12 cellular contexts compared by ENCODE assay signal in genomic region chr3:12192655-12193484, GRCh38. TPM values are rescaled to one million over a fixed set of nuclear protein-coding genes. Genes with fewer than 3 reads are reported as not detected.
DNase-seq lines count a peak whose midpoint lies in the region; ATAC-seq and TF ChIP-seq lines count a peak whose summit lies in the region.
"Had no signal": no experiment of that assay in that cellular context is flagged by ENCODE, and none has a peak within 500 bp of the region (broad histone marks: within the 10 kb centered on the region; RNA-seq: fewer than 3 reads in every experiment).

No MANE protein-coding gene starts in this region.

- H3K4me1 ChIP-seq in thoracic aorta (ENCODE audit: control insufficient read depth in 1 of 2, low read depth in 2 of 2) (peaks cover 38 to 57% of the 10 kb centered on the region in 2 donors), ovary (ENCODE audit: insufficient read depth) (peaks cover 10% of the 10 kb centered on the region)

- H3K36me3 Mint-ChIP-seq in activated CD4-positive, alpha-beta memory T cell treated with anti-CD3 and anti-CD28 coated beads for 36 hours, result no peaks in the 10 kb centered on the region
- no peaks in the 10 kb centered on the region for H3K36me3 Mint-ChIP-seq in activated CD4-positive, alpha-beta memory T cell treated with anti-CD3 and anti-CD28 coated beads, Interleukin-2, amount 10 ng/mL, durations not matched to agents 7 days and 5 days (ENCODE audit: low read depth)
- H3K36me3 Mint-ChIP-seq in activated naive CD8-positive, alpha-beta T cell, result no peaks in the 10 kb centered on the region
- H3K36me3 Mint-ChIP-seq: naive thymus-derived CD4-positive, alpha-beta T cell had no signal

- H3K4me3 ChIP-seq in thoracic aorta (no peak overlapping the region), ovary (no peak overlapping the region)

- H3K27ac ChIP-seq in thoracic aorta (peak overlapping the region; percentile 85 to 93), ovary (no peak overlapping the region)

- no peak overlapping the region for H3K4me3 Mint-ChIP-seq in activated CD4-positive, alpha-beta memory T cell treated with anti-CD3 and anti-CD28 coated beads for 36 hours
- no peak overlapping the region for H3K4me3 Mint-ChIP-seq in activated CD4-positive, alpha-beta memory T cell treated with anti-CD3 and anti-CD28 coated beads, Interleukin-2, amount 10 ng/mL, durations not matched to agents 7 days and 5 days
- no peak overlapping the region for H3K4me3 Mint-ChIP-seq in activated naive CD8-positive, alpha-beta T cell
- H3K4me3 Mint-ChIP-seq: naive thymus-derived CD4-positive, alpha-beta T cell had no signal

- no peaks in the 10 kb centered on the region for H3K9me3 Mint-ChIP-seq in activated CD4-positive, alpha-beta memory T cell treated with anti-CD3 and anti-CD28 coated beads for 36 hours
- H3K9me3 Mint-ChIP-seq in activated CD4-positive, alpha-beta memory T cell treated with anti-CD3 and anti-CD28 coated beads, Interleukin-2, amount 10 ng/mL, durations not matched to agents 7 days and 5 days, result no peaks in the 10 kb centered on the region
- H3K9me3 Mint-ChIP-seq in activated naive CD8-positive, alpha-beta T cell (ENCODE audit: low read depth), result no peaks in the 10 kb centered on the region
- H3K9me3 Mint-ChIP-seq: naive thymus-derived CD4-positive, alpha-beta T cell; T-helper 1 cell treated with Interleukin-12 subunit alpha and Interleukin-12 subunit beta and Interleukin-4 antibody, amounts not matched to agents 30 μg/mL and 1 μg/mL, for 36 hours had no signal

- intact Hi-C loops in activated CD4-positive, alpha-beta memory T cell treated with anti-CD3 and anti-CD28 coated beads for 36 hours (cut with micrococcal nuclease), result loop anchor here (1.0 to 5.0 kb wide), 3 partner anchors 202 to 369 kb away; no protein-coding TSS in a partner anchor
- intact Hi-C loops in left colon (cut with DNase I, micrococcal nuclease), result no loop called here
- intact Hi-C loops in ovary (cut with DNase I), result no loop called here

- no peak for TF ChIP-seq POLR2A in ovary (IDR thresholded peaks at IDR 0.05)

- peaks cover 7% of the 10 kb centered on the region for H3K27me3 Mint-ChIP-seq in activated CD4-positive, alpha-beta memory T cell treated with anti-CD3 and anti-CD28 coated beads for 36 hours
- H3K27me3 Mint-ChIP-seq in activated CD4-positive, alpha-beta memory T cell treated with anti-CD3 and anti-CD28 coated beads, Interleukin-2, amount 10 ng/mL, durations not matched to agents 7 days and 5 days, result no peaks in the 10 kb centered on the region
- H3K27me3 Mint-ChIP-seq in activated naive CD8-positive, alpha-beta T cell, result no peaks in the 10 kb centered on the region

- POLR2A ChIA-PET in activated CD4-positive, alpha-beta memory T cell treated with anti-CD3 and anti-CD28 coated beads for 36 hours (lab: Charles Lee), result interaction anchor here (2.7 kb wide), 1 partner anchor 14 kb away, joined by 17 read pairs; no protein-coding TSS in a partner anchor
- POLR2A ChIA-PET in activated CD4-positive, alpha-beta memory T cell treated with anti-CD3 and anti-CD28 coated beads, Interleukin-2, amount 10 ng/mL, durations not matched to agents 7 days and 5 days (lab: Charles Lee), result interaction anchor here (1.9 kb wide), 1 partner anchor 58 kb away, joined by 7 read pairs; no protein-coding TSS in a partner anchor

- ATAC-seq in left colon (peak; percentile 13), thoracic aorta (ENCODE audit: insufficient number of reproducible peaks, low FRiP score, low read depth) (no peak), GM18861 (IDR thresholded peaks at IDR 0.05; ENCODE audit: unreplicated experiment) (no peak), esophagus mucosa (no peak)

- H3K4me1 Mint-ChIP-seq in activated CD4-positive, alpha-beta memory T cell treated with anti-CD3 and anti-CD28 coated beads for 36 hours (ENCODE audit: low read depth), result peaks cover 61% of the 10 kb centered on the region
- peaks cover 58% of the 10 kb centered on the region for H3K4me1 Mint-ChIP-seq in activated CD4-positive, alpha-beta memory T cell treated with anti-CD3 and anti-CD28 coated beads, Interleukin-2, amount 10 ng/mL, durations not matched to agents 7 days and 5 days
- peaks cover 47% of the 10 kb centered on the region for H3K4me1 Mint-ChIP-seq in activated naive CD8-positive, alpha-beta T cell (ENCODE audit: low read depth)

- no peak for DNase-seq in activated CD4-positive, alpha-beta memory T cell treated with anti-CD3 and anti-CD28 coated beads for 36 hours
- DNase-seq in activated CD4-positive, alpha-beta memory T cell treated with anti-CD3 and anti-CD28 coated beads, Interleukin-2, amount 10 ng/mL, durations not matched to agents 7 days and 5 days, result no peak
- DNase-seq in left colon, result no peak
- no peak for DNase-seq in thoracic aorta (ENCODE audit: low spot score)
- no peak for DNase-seq in ovary
- DNase-seq: activated effector memory CD4-positive, alpha-beta T cell treated with anti-CD3 and anti-CD28 coated beads, Interleukin-2, amount 50 U/mL, for 16 hours; naive thymus-derived CD4-positive, alpha-beta T cell; NCI-H446 had no signal

- H3K36me3 ChIP-seq in thoracic aorta (no peaks in the 10 kb centered on the region), ovary (no peaks in the 10 kb centered on the region)

- TF ChIP-seq EP300 in ovary (IDR thresholded peaks at IDR 0.05), result no peak

- H3K27ac Mint-ChIP-seq in activated CD4-positive, alpha-beta memory T cell treated with anti-CD3 and anti-CD28 coated beads for 36 hours, result peak overlapping the region; percentile 84
- H3K27ac Mint-ChIP-seq in activated CD4-positive, alpha-beta memory T cell treated with anti-CD3 and anti-CD28 coated beads, Interleukin-2, amount 10 ng/mL, durations not matched to agents 7 days and 5 days, result no peak overlapping the region
- H3K27ac Mint-ChIP-seq in activated naive CD8-positive, alpha-beta T cell, result peak overlapping the region; percentile 87

- H3K27me3 ChIP-seq in thoracic aorta (replicated peaks; ENCODE audit: insufficient read depth), result no peaks in the 10 kb centered on the region
- H3K27me3 ChIP-seq in ovary, result no peaks in the 10 kb centered on the region

- TF ChIP-seq CTCF in thoracic aorta (IDR thresholded peaks at IDR 0.05), result no peak
- TF ChIP-seq CTCF in ovary (IDR thresholded peaks at IDR 0.05), result no peak

- 87 to 90% (median 90%) methylated on average over 3 of the region's 3 CpGs for WGBS in ovary, 3 donors

- CTCF ChIA-PET in activated CD4-positive, alpha-beta memory T cell treated with anti-CD3 and anti-CD28 coated beads for 36 hours (lab: Charles Lee), result interaction anchor here (1.5 to 6.1 kb wide), 3 partner anchors 14 to 287 kb away, joined by 6 to 67 read pairs (median 24); no protein-coding TSS in a partner anchor
- CTCF ChIA-PET in activated CD4-positive, alpha-beta memory T cell treated with anti-CD3 and anti-CD28 coated beads, Interleukin-2, amount 10 ng/mL, durations not matched to agents 7 days and 5 days (lab: Charles Lee), result interaction anchor here (0.9 to 3.3 kb wide), 4 partner anchors 16 to 291 kb away, joined by 3 to 36 read pairs (median 4); partner anchors contain the start of gene TSEN2

- H3K9me3 ChIP-seq in thoracic aorta (no peaks in the 10 kb centered on the region), ovary (no peaks in the 10 kb centered on the region)

RNA-seq across cellular contexts. Expression of gene TIMP4, which starts 34.2 kb away (rescaled TPM):
- under 1 TPM; 0.36 to 0.50 TPM for total RNA-seq in activated CD4-positive, alpha-beta memory T cell treated with anti-CD3 and anti-CD28 coated beads for 36 hours
- total RNA-seq in activated CD4-positive, alpha-beta memory T cell treated with anti-CD3 and anti-CD28 coated beads, Interleukin-2, amount 10 ng/mL, durations not matched to agents 7 days and 5 days, result not detected
- total RNA-seq in left colon (1 to 10 TPM; 2.8 to 3.8 TPM), thoracic aorta (10 to 100 TPM; 56.7 to 73.9 TPM), ovary (10 to 100 TPM in 1 of 7 donors, 1 to 10 TPM in 6; 1.1 to 11.8 (median 4.2) TPM), esophagus mucosa (1.2 TPM)
- 1 to 10 TPM; 4.3 to 5.8 TPM for polyA plus RNA-seq in ovary
- total RNA-seq: naive thymus-derived CD4-positive, alpha-beta T cell had no signal

Comparison
In these comparisons a context has a peak if more than half of its experiments do, and no peak if none do; other contexts are left out.
1. H3K27ac ChIP-seq: peak in thoracic aorta (2 of 2); none in ovary (0 of 2).
2. RNA of gene TIMP4, which starts 34.2 kb away (total RNA-seq): 56.7 to 73.9 TPM in thoracic aorta; 1.1 to 11.8 TPM in ovary, 2.8 to 3.8 TPM in left colon, 1.2 TPM in esophagus mucosa (single experiment), 0.36 to 0.50 TPM in activated CD4-positive, alpha-beta memory T cell treated with anti-CD3 and anti-CD28 coated beads for 36 hours and not detected in activated CD4-positive, alpha-beta memory T cell treated with anti-CD3 and anti-CD28 coated beads, Interleukin-2, amount 10 ng/mL, durations not matched to agents 7 days and 5 days; every median in the first group is over 4 times any median in the second.